8 cellular contexts compared by ENCODE assay signal in the genomic region with DNA sequence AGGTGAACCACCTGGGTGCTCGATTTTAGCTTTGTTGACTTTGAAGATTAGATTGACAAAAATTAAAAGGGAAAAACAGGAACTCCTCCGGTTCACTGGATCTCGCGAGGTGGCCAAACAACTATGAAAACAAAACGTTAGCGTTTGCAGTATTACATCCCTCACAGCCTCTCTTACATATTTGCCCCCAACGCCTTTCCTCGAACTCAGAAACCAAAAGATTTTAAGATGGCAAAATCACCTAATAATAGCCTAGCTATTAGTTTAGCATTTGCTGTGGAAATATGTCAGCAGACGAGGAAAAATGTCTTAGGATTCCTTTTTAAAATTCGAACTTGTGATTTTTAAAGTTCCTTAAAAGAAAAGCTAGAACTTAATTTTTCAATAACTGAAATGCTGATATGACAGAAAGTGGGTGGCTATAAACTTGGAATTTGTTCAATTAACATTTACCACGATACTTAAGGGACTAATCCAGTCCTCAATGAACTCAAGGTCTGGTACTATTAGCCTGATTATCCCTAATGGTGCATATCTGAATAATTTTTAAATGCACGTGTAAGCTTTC. TPM values are rescaled to one million over a fixed set of nuclear protein-coding genes. Genes with fewer than 3 reads are reported as not detected.
A peak's percentile ranks its signal among the peaks of the same experiment; 100 is the strongest.
DNase-seq lines count a peak whose midpoint lies in the region; ATAC-seq and TF ChIP-seq lines count a peak whose summit lies in the region.

No MANE protein-coding gene starts in this region.

- H3K9me3 ChIP-seq in T-helper 17 cell (ENCODE audit: control insufficient read depth, low read length, poor library complexity, severe bottlenecking) (no peaks in the 10 kb centered on the region), ovary (no peaks in the 10 kb centered on the region)

- H3K4me1 ChIP-seq in ovary (ENCODE audit: insufficient read depth), result peaks cover 4% of the 10 kb centered on the region

- H3K4me3 ChIP-seq in AG09309 (ENCODE audit: control insufficient read depth, low read depth, low read length) (peak overlapping the region; percentile 89), fibroblast of mammary gland (ENCODE audit: control insufficient read depth, low read depth, low read length) (peak overlapping the region; percentile 74), ovary (peak overlapping the region; percentile 85)

- no peaks in the 10 kb centered on the region for H3K36me3 ChIP-seq in ovary

- TF ChIP-seq CTCF in AG09309 (IDR thresholded peaks at IDR 0.05; ENCODE audit: control insufficient read depth, insufficient read depth, low read depth, low read length, missing control alignments) (no peak), fibroblast of mammary gland (conservative IDR thresholded peaks at IDR 0.05; ENCODE audit: control insufficient read depth, insufficient read depth, low read depth, low read length) (no peak), ovary (IDR thresholded peaks at IDR 0.05) (no peak)

- DNase-seq in AG09309 (ENCODE audit: low read depth) (no peak), T-helper 17 cell (no peak), fibroblast of mammary gland (ENCODE audit: low read depth) (no peak), ovary (no peak), NCI-H748 treated with DMSO at 0.1 percent for 48 hours (lab: John Stamatoyannopoulos, UW) (no peak), iPS-NIHi7 (ENCODE audit: extremely low spot score) (no peak)

- 5 to 10% (median 5%) methylated on average over 12 of the region's 12 CpGs for WGBS in ovary, 3 donors

- peak overlapping the region; percentile 65 to 76 for H3K27ac ChIP-seq in ovary

- no peaks in the 10 kb centered on the region for H3K27me3 Mint-ChIP-seq in T-helper 17 cell

- intact Hi-C loops in ovary (cut with DNase I), result no loop called here

- H3K4me1 Mint-ChIP-seq in T-helper 17 cell, result peaks cover 42% of the 10 kb centered on the region

- TF ChIP-seq POLR2A in ovary (IDR thresholded peaks at IDR 0.05), result no peak

- no peak for TF ChIP-seq EP300 in ovary (IDR thresholded peaks at IDR 0.05)

- H3K27ac Mint-ChIP-seq in T-helper 17 cell, result peak overlapping the region; percentile 100

- H3K36me3 Mint-ChIP-seq in T-helper 17 cell (ENCODE audit: low read depth), result peaks cover 7% of the 10 kb centered on the region

- ATAC-seq in GM18907 (IDR thresholded peaks at IDR 0.05; ENCODE audit: unreplicated experiment) (peak; percentile 41), HG03108 (IDR thresholded peaks at IDR 0.05; ENCODE audit: unreplicated experiment) (peak; percentile 21), T-helper 17 cell (no peak)

- peak overlapping the region; percentile 100 for H3K4me3 Mint-ChIP-seq in T-helper 17 cell

- H3K27me3 ChIP-seq in ovary, result no peaks in the 10 kb centered on the region

RNA-seq across cellular contexts. Expression of gene SENP7, which starts 0.5 kb away (rescaled TPM):
- total RNA-seq in T-helper 17 cell (10 to 100 TPM; 39.0 to 48.3 TPM), ovary (10 to 100 TPM; 24.7 to 33.4 (median 28.3) TPM)
- 10 to 100 TPM; 16.9 to 25.9 TPM for polyA plus RNA-seq in ovary

RNA-seq across cellular contexts. Expression of gene TRMT10C, which starts 48.2 kb away (rescaled TPM):
- total RNA-seq in T-helper 17 cell, result 10 to 100 TPM; 27.8 to 29.5 TPM
- 10 to 100 TPM; 15.9 to 23.3 (median 20.4) TPM for total RNA-seq in ovary
- polyA plus RNA-seq in ovary, result 10 to 100 TPM; 13.9 to 18.5 TPM
